ENCODE assay signal across 22 cellular contexts in the genomic region with DNA sequence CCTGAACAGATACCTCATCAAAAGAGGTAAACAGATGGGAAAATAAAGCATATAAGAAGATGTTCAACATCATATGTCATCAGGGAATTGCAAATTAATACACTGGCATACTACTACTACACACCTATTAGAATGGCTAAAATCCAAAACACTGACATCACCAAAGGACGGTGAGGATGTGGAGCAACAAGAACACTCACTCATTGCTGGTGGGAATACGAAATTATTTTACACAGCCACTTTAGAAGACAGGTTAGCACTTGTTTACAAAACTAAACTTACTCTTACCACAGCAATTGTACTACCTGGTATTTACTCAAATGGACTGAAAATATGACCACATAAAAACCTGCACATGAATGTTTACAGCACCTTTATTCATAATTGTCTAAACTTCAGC.
"Had no signal": no experiment of that assay in that cellular context is flagged by ENCODE, and none has a peak within 500 bp of the region (broad histone marks: within the 10 kb centered on the region; RNA-seq: fewer than 3 reads in every experiment).

No MANE protein-coding gene starts in this region.

- H3K36me3 ChIP-seq: right lobe of liver, upper lobe of right lung, vagina had no signal

- H3K4me3 Mint-ChIP-seq: naive thymus-derived CD8-positive, alpha-beta T cell; stimulated activated naive B cell treated with anti-CD40 and anti-IgM and Interleukin-4, amounts not matched to agents 10 μg/mL and 1 μg/mL and 100 μg/mL, for 72 hours; stimulated activated naive CD8-positive, alpha-beta T cell treated with anti-CD3 and anti-CD28 coated beads, Interleukin-15, amount 100 ng/mL, for 72 hours had no signal

- H3K4me3 ChIP-seq: dorsolateral prefrontal cortex, heart left ventricle, psoas muscle, right lobe of liver, spleen, testis, tibial nerve, upper lobe of right lung, vagina had no signal

- FAIRE-seq: frontal cortex had no signal

- H3K4me1 ChIP-seq: right lobe of liver, testis, upper lobe of right lung had no signal

- H3K27ac Mint-ChIP-seq: stimulated activated naive B cell treated with anti-CD40 and anti-IgM and Interleukin-4, amounts not matched to agents 10 μg/mL and 1 μg/mL and 100 μg/mL, for 72 hours; stimulated activated naive CD8-positive, alpha-beta T cell treated with anti-CD3 and anti-CD28 coated beads, Interleukin-15, amount 100 ng/mL, for 72 hours had no signal

- H3K27me3 Mint-ChIP-seq: naive thymus-derived CD8-positive, alpha-beta T cell; stimulated activated naive B cell treated with anti-CD40 and anti-IgM and Interleukin-4, amounts not matched to agents 10 μg/mL and 1 μg/mL and 100 μg/mL, for 72 hours; stimulated activated naive CD8-positive, alpha-beta T cell treated with anti-CD3 and anti-CD28 coated beads, Interleukin-15, amount 100 ng/mL, for 72 hours had no signal

- H3K9me3 ChIP-seq: heart left ventricle, neutrophil, psoas muscle, right lobe of liver, spleen, testis, tibial nerve, upper lobe of right lung, vagina had no signal

- DNase-seq: cortex of kidney; dorsolateral prefrontal cortex; effector CD8-positive, alpha-beta T cell; heart left ventricle; hippocampal formation; kidney glomerular epithelial cell; naive thymus-derived CD8-positive, alpha-beta T cell; psoas muscle; retina; right lobe of liver; spleen; stimulated activated CD4-positive, alpha-beta T cell treated with anti-CD3 and anti-CD28 coated beads, Interleukin-15, amount 100 ng/mL, for 24 hours; stimulated activated CD4-positive, alpha-beta T cell treated with anti-CD3 and anti-CD28 coated beads, Interleukin-1b, Interleukin-23, amount 100 ng/mL, for 48 hours; stimulated activated CD4-positive, alpha-beta T cell treated with anti-CD3 and anti-CD28 coated beads, Interleukin-4, amount 100 ng/mL, for 4 hours; stimulated activated naive B cell treated with anti-CD40 and anti-IgM and Interleukin-4, amounts not matched to agents 10 μg/mL and 1 μg/mL and 100 μg/mL, for 72 hours; stimulated activated naive CD8-positive, alpha-beta T cell treated with anti-CD3 and anti-CD28 coated beads, Interleukin-15, amount 100 ng/mL, for 72 hours; testis; upper lobe of right lung had no signal

- H3K9me3 Mint-ChIP-seq: stimulated activated naive B cell treated with anti-CD40 and anti-IgM and Interleukin-4, amounts not matched to agents 10 μg/mL and 1 μg/mL and 100 μg/mL, for 72 hours had no signal

- ATAC-seq: heart left ventricle; naive thymus-derived CD8-positive, alpha-beta T cell; psoas muscle; right lobe of liver; stimulated activated naive B cell treated with anti-CD40 and anti-IgM and Interleukin-4, amounts not matched to agents 10 μg/mL and 1 μg/mL and 100 μg/mL, for 72 hours; stimulated activated naive CD8-positive, alpha-beta T cell treated with anti-CD3 and anti-CD28 coated beads, Interleukin-15, amount 100 ng/mL, for 72 hours; upper lobe of right lung had no signal

- H3K27ac ChIP-seq: dorsolateral prefrontal cortex, heart left ventricle, neutrophil, psoas muscle, right lobe of liver, spleen, testis, tibial nerve, upper lobe of right lung, vagina had no signal

- H3K27me3 ChIP-seq: dorsolateral prefrontal cortex, heart left ventricle, neutrophil, right lobe of liver, spleen, testis, tibial nerve, upper lobe of right lung, vagina had no signal
